8 cellular contexts compared by ENCODE assay signal in the genomic region with DNA sequence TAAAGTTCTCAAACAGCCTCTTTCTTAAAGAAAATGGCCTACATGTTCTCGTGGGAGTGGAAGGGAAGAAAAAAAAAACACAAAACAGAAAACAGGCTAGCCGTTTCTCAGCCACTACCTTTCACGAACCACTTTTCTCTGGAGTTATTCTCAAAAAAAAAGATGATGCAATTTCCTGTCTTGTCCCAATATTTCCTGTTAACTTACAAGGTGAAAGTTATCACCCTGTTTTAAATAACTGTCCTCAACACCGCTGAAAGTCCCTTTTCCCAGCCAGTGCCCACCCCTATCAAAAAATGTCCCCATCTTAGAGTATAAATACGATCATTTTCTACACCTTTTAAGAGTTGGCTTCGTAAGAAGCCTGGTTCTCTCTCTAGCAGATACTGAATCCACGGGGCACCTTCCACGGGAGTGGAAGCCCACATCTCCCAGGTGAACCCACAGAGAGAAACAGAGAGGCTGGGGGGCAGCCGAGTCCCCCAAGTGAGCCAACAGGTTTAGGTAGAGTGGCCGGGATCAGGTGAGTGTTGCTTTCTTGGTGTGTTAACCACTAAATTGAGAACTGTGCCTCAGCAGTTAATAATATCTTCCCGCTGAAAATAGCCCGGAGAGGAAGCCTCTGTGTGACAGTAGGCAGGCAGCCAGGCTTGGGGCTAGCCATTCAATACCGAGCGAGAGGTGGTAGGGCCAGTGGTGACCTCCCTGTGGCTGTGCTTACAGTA. TPM values are rescaled to one million over a fixed set of nuclear protein-coding genes. Genes with fewer than 3 reads are reported as not detected.
DNase-seq lines count a peak whose midpoint lies in the region; ATAC-seq and TF ChIP-seq lines count a peak whose summit lies in the region.

No MANE protein-coding gene starts in this region.

- no peak for TF ChIP-seq EP300 in sigmoid colon (IDR thresholded peaks at IDR 0.05)

- DNase-seq in fibroblast of pulmonary artery (ENCODE audit: low read depth) (peak; percentile 59), sigmoid colon (peak; percentile 80), foreskin melanocyte (no peak), NCI-H1930 (lab: John Stamatoyannopoulos, UW) (no peak), NCI-H1048 (lab: John Stamatoyannopoulos, UW) (no peak)

- WGBS in sigmoid colon, 2 donors: 40 to 64% methylated on average over 14 of the region's 14 CpGs

- no peaks in the 10 kb centered on the region for H3K9me3 ChIP-seq in sigmoid colon

- H3K4me3 ChIP-seq in fibroblast of pulmonary artery (replicated peaks; ENCODE audit: low read depth, low read length): no peak overlapping the region
- H3K4me3 ChIP-seq in sigmoid colon: peak overlapping the region in 1 of 4 donors; percentile 17

- TF ChIP-seq POLR2A in sigmoid colon (IDR thresholded peaks at IDR 0.05): no peak

- H3K27me3 ChIP-seq in sigmoid colon: no peaks in the 10 kb centered on the region

- ATAC-seq in GM18873 (IDR thresholded peaks at IDR 0.05; ENCODE audit: low FRiP score, unreplicated experiment) (peak; percentile 44), HG02885 (IDR thresholded peaks at IDR 0.05; ENCODE audit: poor library complexity, unreplicated experiment) (peak; percentile 58), SK-N-SH treated with all-trans-retinoic acid at 6 μM for 48 hours (peak; percentile 3; the same call in 2 of the 3 replicates)

- intact Hi-C loops in sigmoid colon (cut with DNase I): no loop called here

- no peaks in the 10 kb centered on the region for H3K36me3 ChIP-seq in sigmoid colon

- H3K27ac ChIP-seq in sigmoid colon: peak overlapping the region; percentile 87 to 96 (median 90)

- no peak for TF ChIP-seq CTCF in fibroblast of pulmonary artery (IDR thresholded peaks at IDR 0.05; ENCODE audit: low read length, missing control alignments)
- no peak for TF ChIP-seq CTCF in sigmoid colon (IDR thresholded peaks at IDR 0.05)

- peaks cover 0 to 99% (median 94%) of the 10 kb centered on the region in 4 donors for H3K4me1 ChIP-seq in sigmoid colon

TF ChIP-seq in SK-N-SH treated with all-trans-retinoic acid at 6 μM for 48 hours, 23 proteins besides CTCF, POLR2A, EP300 and RAD21:
- no peak for TF ChIP-seq PPARA (CRISPR knock-in tag; IDR thresholded peaks at IDR 0.05; ENCODE audit: borderline replicate concordance)
- TF ChIP-seq ZNF565 (CRISPR knock-in tag; conservative IDR thresholded peaks at IDR 0.05; ENCODE audit: low read depth): no peak
- no peak for TF ChIP-seq ISL1 (CRISPR knock-in tag; IDR thresholded peaks at IDR 0.05)
- TF ChIP-seq ZNF8 (CRISPR knock-in tag; IDR thresholded peaks at IDR 0.05): no peak
- no peak for TF ChIP-seq RARB (CRISPR knock-in tag; IDR thresholded peaks at IDR 0.05)
- TF ChIP-seq, protein P1, sequence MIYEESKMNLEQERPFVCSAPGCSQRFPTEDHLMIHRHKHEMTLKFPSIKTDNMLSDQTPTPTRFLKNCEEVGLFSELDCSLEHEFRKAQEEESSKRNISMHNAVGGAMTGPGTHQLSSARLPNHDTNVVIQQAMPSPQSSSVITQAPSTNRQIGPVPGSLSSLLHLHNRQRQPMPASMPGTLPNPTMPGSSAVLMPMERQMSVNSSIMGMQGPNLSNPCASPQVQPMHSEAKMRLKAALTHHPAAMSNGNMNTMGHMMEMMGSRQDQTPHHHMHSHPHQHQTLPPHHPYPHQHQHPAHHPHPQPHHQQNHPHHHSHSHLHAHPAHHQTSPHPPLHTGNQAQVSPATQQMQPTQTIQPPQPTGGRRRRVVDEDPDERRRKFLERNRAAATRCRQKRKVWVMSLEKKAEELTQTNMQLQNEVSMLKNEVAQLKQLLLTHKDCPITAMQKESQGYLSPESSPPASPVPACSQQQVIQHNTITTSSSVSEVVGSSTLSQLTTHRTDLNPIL (CRISPR knock-in tag; IDR thresholded peaks at IDR 0.05; ENCODE audit: low read depth): no peak
- no peak for TF ChIP-seq ZC3H10 (CRISPR knock-in tag; IDR thresholded peaks at IDR 0.05)
- TF ChIP-seq ZFP3 (CRISPR knock-in tag; IDR thresholded peaks at IDR 0.05): no peak
- TF ChIP-seq ZFP30 (CRISPR knock-in tag; IDR thresholded peaks at IDR 0.05): no peak

RNA-seq across cellular contexts. Expression of gene SMAD7, which starts 15.9 kb away (rescaled TPM):
- total RNA-seq in sigmoid colon: 10 to 100 TPM; 13.2 to 29.1 (median 21.5) TPM
- polyA plus RNA-seq in sigmoid colon: 10 to 100 TPM; 16.8 to 19.0 (median 18.3) TPM

Comparison
In these comparisons a context has a peak if more than half of its experiments do, and no peak if none do; other contexts are left out.
1. ATAC-seq: peak in every context shown above with its lines; median percentile 58 in HG02885; 44 in GM18873; 3 in SK-N-SH treated with all-trans-retinoic acid at 6 μM for 48 hours.
2. DNase-seq: peak in fibroblast of pulmonary artery (single experiment) and sigmoid colon (single experiment); none in foreskin melanocyte (single experiment), NCI-H1930 (0 of 2) and NCI-H1048 (single experiment).